9 cellular contexts compared by ENCODE assay signal in genomic region chr9:123997665-123998277, GRCh38. TPM values are rescaled to one million over a fixed set of nuclear protein-coding genes. Genes with fewer than 3 reads are reported as not detected.
DNase-seq lines count a peak whose midpoint lies in the region; ATAC-seq and TF ChIP-seq lines count a peak whose summit lies in the region.
"Had no signal": no experiment of that assay in that cellular context is flagged by ENCODE, and none has a peak within 500 bp of the region (broad histone marks: within the 10 kb centered on the region; RNA-seq: fewer than 3 reads in every experiment).

No MANE protein-coding gene starts in this region.

- ATAC-seq in HG03460 (IDR thresholded peaks at IDR 0.05; ENCODE audit: unreplicated experiment) (peak; percentile 60), omental fat pad (ENCODE audit: low FRiP score) (peak; percentile 70)

- H3K27ac ChIP-seq in mammary epithelial cell (ENCODE audit: insufficient read depth, low read depth, low read length) = no peak overlapping the region
- H3K27ac ChIP-seq: C4-2B had no signal

- H4K20me1 ChIP-seq in mammary epithelial cell (ENCODE audit: insufficient read depth, low read length) = no peaks in the 10 kb centered on the region

- no peaks in the 10 kb centered on the region for H3K36me3 Mint-ChIP-seq in activated T-cell treated with anti-CD3 and anti-CD28 coated beads, Interleukin-2, amount 50 U/mL, for 24 hours (ENCODE audit: low read depth)

- H3K4me1 Mint-ChIP-seq in activated T-cell treated with anti-CD3 and anti-CD28 coated beads, Interleukin-2, amount 50 U/mL, for 24 hours (ENCODE audit: low read depth) = peaks cover 38% of the 10 kb centered on the region

- peaks cover 84% of the 10 kb centered on the region for H3K27me3 Mint-ChIP-seq in activated T-cell treated with anti-CD3 and anti-CD28 coated beads, Interleukin-2, amount 50 U/mL, for 24 hours

- no TSS peak for BruUV-seq in mammary epithelial cell (replicated peaks; lab: Mats Ljungman, UMichigan)

- 13% methylated on average over 10 of the region's 15 CpGs for WGBS in mammary epithelial cell (ENCODE audit: low coverage, missing lambda C conversion rate)

- peak overlapping the region; percentile 24 for H3K4me3 Mint-ChIP-seq in activated T-cell treated with anti-CD3 and anti-CD28 coated beads, Interleukin-2, amount 50 U/mL, for 24 hours

- intact Hi-C loops in mammary epithelial cell (cut with micrococcal nuclease) = no loop called here

- no peaks in the 10 kb centered on the region for H3K9me3 Mint-ChIP-seq in activated T-cell treated with anti-CD3 and anti-CD28 coated beads, Interleukin-2, amount 50 U/mL, for 24 hours

- no peak overlapping the region for H2AFZ ChIP-seq in mammary epithelial cell (ENCODE audit: low read depth, low read length)

- in situ Hi-C loops in mammary epithelial cell (cut with MboI; ENCODE audit: low sequenced_read_pairs in 2 of 2) = no loop called here

- no peaks in the 10 kb centered on the region for H3K9me3 ChIP-seq in mammary epithelial cell (replicated peaks; ENCODE audit: insufficient read depth, low read length)

- DNase-seq in activated T-cell treated with anti-CD3 and anti-CD28 coated beads, Interleukin-2, amount 50 U/mL, for 24 hours = peak; percentile 46
- DNase-seq in activated T-cell treated with anti-CD3 and anti-CD28 coated beads for 4 hours = no peak
- DNase-seq in mammary epithelial cell = peak; percentile 79
- DNase-seq in omental fat pad (ENCODE audit: low spot score) = peak; percentile 46
- no peak for DNase-seq in HCEC 1CT
- no peak for DNase-seq in GM03348 (ENCODE audit: low spot score)
- DNase-seq in activated effector memory CD4-positive, alpha-beta T cell treated with anti-CD3 and anti-CD28 coated beads, Interleukin-2, amount 50 U/mL, for 16 hours = no peak

- peaks cover 56% of the 10 kb centered on the region for H3K27me3 ChIP-seq in mammary epithelial cell (ENCODE audit: insufficient read depth, low read length)

- no peaks in the 10 kb centered on the region for H3K36me3 ChIP-seq in mammary epithelial cell (ENCODE audit: insufficient read depth, low read length)

- no peak overlapping the region for H3K4me3 ChIP-seq in mammary epithelial cell (replicated peaks in 1 of 3; ENCODE audit: insufficient read depth in 1 of 3, low read depth in 2 of 3, low read length in 3 of 3)

- H3K79me2 ChIP-seq in mammary epithelial cell (ENCODE audit: insufficient read depth, low read length) = no peaks in the 10 kb centered on the region

- CTCF ChIA-PET in mammary epithelial cell (lab: Charles Lee; ENCODE audit: low non-redundant PET) = no interaction called here

- TF ChIP-seq CTCF in mammary epithelial cell (conservative IDR thresholded peaks at IDR 0.05 in 1 of 2, IDR thresholded peaks at IDR 0.05 in 1 of 2; ENCODE audit: extremely low read depth in 1 of 2, insufficient read depth in 1 of 2, low read depth in 1 of 2, low read length in 2 of 2) (no peak), omental fat pad (IDR thresholded peaks at IDR 0.05) (no peak)

- H3K27ac Mint-ChIP-seq in activated T-cell treated with anti-CD3 and anti-CD28 coated beads, Interleukin-2, amount 50 U/mL, for 24 hours = peak overlapping the region; percentile 57

- H3K4me1 ChIP-seq in mammary epithelial cell (ENCODE audit: insufficient read depth, low read length) = peaks cover 14% of the 10 kb centered on the region

- peak overlapping the region; percentile 25 for H3K4me2 ChIP-seq in mammary epithelial cell (ENCODE audit: insufficient read depth, low read depth, low read length)

- no peak overlapping the region for H3K9ac ChIP-seq in mammary epithelial cell (ENCODE audit: insufficient read depth, low read length)

- dilution Hi-C loops in mammary epithelial cell (cut with HindIII; ENCODE audit: low sequenced_read_pairs) = no loop called here

RNA-seq across cellular contexts. Expression of gene LHX2, which starts 13.8 kb away (rescaled TPM):
- total RNA-seq in mammary epithelial cell (not detected), omental fat pad (not detected)
- 0.02 TPM for polyA plus RNA-seq in mammary epithelial cell
- polyA minus RNA-seq in mammary epithelial cell = not detected

Comparison
In these comparisons a context has a peak if more than half of its experiments do, and no peak if none do; other contexts are left out.
1. DNase-seq: peak in activated T-cell treated with anti-CD3 and anti-CD28 coated beads, Interleukin-2, amount 50 U/mL, for 24 hours (single experiment), mammary epithelial cell (single experiment) and omental fat pad (single experiment); none in activated T-cell treated with anti-CD3 and anti-CD28 coated beads for 4 hours (single experiment), HCEC 1CT (single experiment), GM03348 (single experiment) and activated effector memory CD4-positive, alpha-beta T cell treated with anti-CD3 and anti-CD28 coated beads, Interleukin-2, amount 50 U/mL, for 16 hours (single experiment).